ENCODE assay signal across 29 cellular contexts in the genomic region with DNA sequence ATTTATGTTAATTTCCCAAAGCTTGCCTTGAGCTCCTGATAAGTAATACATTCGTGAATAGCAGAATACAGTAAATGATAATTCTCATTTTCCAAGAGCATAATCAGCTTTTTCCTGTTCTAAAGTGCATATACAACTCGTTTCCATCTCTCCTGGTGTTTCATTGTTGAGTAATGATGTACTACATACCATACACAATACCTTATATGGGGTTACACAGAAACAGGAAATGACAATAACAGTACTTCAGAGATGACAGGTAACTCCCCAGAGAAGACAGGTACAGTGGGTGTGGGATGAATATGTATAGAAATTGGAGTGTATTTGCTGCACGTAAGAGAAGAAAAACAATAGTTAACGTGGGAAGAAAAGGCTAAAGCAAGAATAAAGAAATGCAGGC.
DNase-seq lines count a peak whose midpoint lies in the region; ATAC-seq, FAIRE-seq and TF ChIP-seq lines count a peak whose summit lies in the region.
"Had no signal": no experiment of that assay in that cellular context is flagged by ENCODE, and none has a peak within 500 bp of the region (broad histone marks: within the 10 kb centered on the region; RNA-seq: fewer than 3 reads in every experiment).

No MANE protein-coding gene starts in this region.

- no peaks in the 10 kb centered on the region for H3K27me3 ChIP-seq in bronchial epithelial cell (ENCODE audit: control insufficient read depth, insufficient read depth, low read length)
- H3K27me3 ChIP-seq: foreskin keratinocyte, heart right ventricle, SJCRH30, tibial nerve had no signal

- in situ Hi-C loops in ACHN (cut with HindIII; ENCODE audit: low pct_ligation_motif_present, low pct_unique_long_range_greater_than_20kb, low sequenced_read_pairs): no loop called here

- H3K36me3 ChIP-seq in bronchial epithelial cell (ENCODE audit: control insufficient read depth, insufficient read depth, low read length): no peaks in the 10 kb centered on the region
- H3K36me3 ChIP-seq: heart right ventricle, lower lobe of right lung, SJCRH30, tibial nerve had no signal

- H3K4me3 ChIP-seq in bronchial epithelial cell (ENCODE audit: low read depth, low read length): no peak overlapping the region
- H3K4me3 ChIP-seq: coronary artery, heart right ventricle, lower lobe of right lung, SJCRH30, tibial nerve had no signal

- peak; percentile 67 for ATAC-seq in GM18868 (IDR thresholded peaks at IDR 0.05; ENCODE audit: unreplicated experiment)
- peak; percentile 75 for ATAC-seq in HG03565 (IDR thresholded peaks at IDR 0.05; ENCODE audit: unreplicated experiment)
- ATAC-seq: effector memory CD8-positive, alpha-beta T cell; esophagus mucosa; foreskin keratinocyte; heart right ventricle; lower lobe of right lung; naive thymus-derived CD8-positive, alpha-beta T cell; T-cell had no signal

- DNase-seq in DMS53 (lab: John Stamatoyannopoulos, UW) (peak; percentile 29), bronchial epithelial cell (ENCODE audit: low read depth) (peak; percentile 59), SKM-1 (lab: John Stamatoyannopoulos, UW; ENCODE audit: unreplicated experiment) (no peak), NCI-H2029 treated with DMSO at 0.1 percent for 48 hours (lab: John Stamatoyannopoulos, UW) (no peak), ACHN (no peak)
- DNase-seq: activated B cell treated with CpG ODN at 0.5 μM for 24 hours; activated CD4-positive, alpha-beta T cell treated with anti-CD3 and anti-CD28 coated beads, Interleukin-2, amount 50 U/mL, for 4 hours; anterior cingulate cortex; DMS79; effector memory CD8-positive, alpha-beta T cell; GDM1; heart right ventricle; lower lobe of right lung; MV-4-11; naive thymus-derived CD8-positive, alpha-beta T cell; retina; SJCRH30; small intestine; stimulated activated CD4-positive, alpha-beta T cell treated with anti-CD3 and anti-CD28 coated beads, Interleukin-1b, Interleukin-23, amount 100 ng/mL, for 48 hours; T-cell had no signal

- no peak for TF ChIP-seq CTCF in bronchial epithelial cell (IDR thresholded peaks at IDR 0.05; ENCODE audit: insufficient read depth, low read length, severe bottlenecking)

- no peak for FAIRE-seq in bronchial epithelial cell (lab: Jason Lieb, UNC)
- FAIRE-seq: GM18507, H54, RCC 7860, small intestine had no signal

Comparison
In these comparisons a context has a peak if more than half of its experiments do, and no peak if none do; other contexts are left out.
1. DNase-seq: peak in DMS53 (single experiment) and bronchial epithelial cell (single experiment); none in SKM-1 (single experiment), NCI-H2029 treated with DMSO at 0.1 percent for 48 hours (single experiment) and ACHN (single experiment).